ENCODE assay signal across 8 cellular contexts in the genomic region with DNA sequence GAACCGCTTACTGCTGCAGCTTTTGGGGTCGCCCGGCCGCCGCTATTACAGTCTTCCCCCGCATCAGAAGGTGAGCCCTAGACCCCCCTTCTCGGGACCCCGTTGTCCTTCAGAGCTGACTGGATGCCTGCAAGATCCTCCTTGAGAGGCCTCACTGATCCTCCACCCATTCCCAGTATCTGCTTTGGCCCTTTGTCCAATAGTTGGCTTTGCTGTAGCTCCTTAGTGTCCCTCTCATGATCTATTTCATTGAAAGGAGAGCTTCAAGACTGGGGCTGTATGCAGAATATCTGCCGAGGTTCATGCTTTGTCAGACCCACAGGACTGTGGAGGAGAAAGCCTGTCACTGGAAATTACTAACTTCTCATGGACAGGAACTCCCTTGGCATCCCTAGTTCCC. TPM values are rescaled to one million over a fixed set of nuclear protein-coding genes. Genes with fewer than 3 reads are reported as not detected.
DNase-seq lines count a peak whose midpoint lies in the region; ATAC-seq, FAIRE-seq and TF ChIP-seq lines count a peak whose summit lies in the region.

No MANE protein-coding gene starts in this region.

- ATAC-seq in HG03457 (IDR thresholded peaks at IDR 0.05; ENCODE audit: unreplicated experiment): no peak

- H3K4me1 ChIP-seq in A673 (ENCODE audit: insufficient read depth, low read length, poor library complexity, severe bottlenecking): peaks cover 13% of the 10 kb centered on the region
- H3K4me1 ChIP-seq in liver (ENCODE audit: control insufficient read depth in 4 of 4, insufficient read depth in 4 of 4, low read length in 3 of 4): peaks cover 2 to 17% (median 10%) of the 10 kb centered on the region in 4 donors
- peaks cover 0 to 25% (median 11%) of the 10 kb centered on the region in 4 donors for H3K4me1 ChIP-seq in tibial nerve

- DNase-seq in A673 (ENCODE audit: low spot score) (peak; percentile 35), GM12892 (ENCODE audit: insufficient read length) (peak; percentile 9), NB4 (ENCODE audit: low read depth) (peak; percentile 50), choroid plexus epithelial cell (ENCODE audit: low read depth) (peak; percentile 35), tibial nerve (ENCODE audit: low spot score in 2 of 2) (no peak), NCI-H187 treated with DMSO at 0.1 percent for 48 hours (lab: John Stamatoyannopoulos, UW) (no peak)

- TF ChIP-seq POLR2A in GM12892 (IDR thresholded peaks at IDR 0.05; ENCODE audit: low read depth, low read length): no peak
- no peak for TF ChIP-seq POLR2A in NB4 (IDR thresholded peaks at IDR 0.05; ENCODE audit: extremely low read depth, insufficient read length)
- TF ChIP-seq POLR2A in tibial nerve (IDR thresholded peaks at IDR 0.05): no peak

- intact Hi-C loops in A673 (cut with micrococcal nuclease; ENCODE audit: unreplicated experiment): loop anchor here (10.0 kb wide), 1 partner anchor 151 kb away; a partner anchor contains a TSS

- TF ChIP-seq CTCF in A673 (conservative IDR thresholded peaks at IDR 0.05; ENCODE audit: low read depth, low read length) (no peak), NB4 (IDR thresholded peaks at IDR 0.05; ENCODE audit: low read depth, low read length) (no peak), choroid plexus epithelial cell (conservative IDR thresholded peaks at IDR 0.05; ENCODE audit: low read depth, low read length) (no peak), liver (IDR thresholded peaks at IDR 0.05; ENCODE audit: low read depth, low read length, missing input control) (no peak), tibial nerve (IDR thresholded peaks at IDR 0.05) (no peak)

- H3K4me3 ChIP-seq in A673 (ENCODE audit: low read depth, low read length, poor library complexity, severe bottlenecking) (peak overlapping the region; percentile 77), NB4 (ENCODE audit: low read depth, low read length) (peak overlapping the region; percentile 83), choroid plexus epithelial cell (ENCODE audit: low read depth, low read length) (peak overlapping the region; percentile 92), liver (ENCODE audit: low read depth in 1 of 3, low read length in 3 of 3) (peak overlapping the region; percentile 73 to 98 (median 90)), tibial nerve (peak overlapping the region; percentile 81 to 96 (median 93))

- H3K36me3 ChIP-seq in A673 (ENCODE audit: insufficient read depth, low read length, poor library complexity, severe bottlenecking) (peaks cover 30% of the 10 kb centered on the region), liver (ENCODE audit: control insufficient read depth in 4 of 4, insufficient read depth in 3 of 4, low read depth in 1 of 4, low read length in 3 of 4) (peaks cover 10 to 25% (median 21%) of the 10 kb centered on the region in 4 donors), tibial nerve (peaks cover 0 to 46% (median 5%) of the 10 kb centered on the region in 3 donors)

- CTCF ChIA-PET in A673 (lab: Charles Lee): no interaction called here

- under 1% methylated on average over 9 of the region's 9 CpGs for WGBS in liver
- WGBS in tibial nerve, 2 donors: 0% methylated on average over 9 of the region's 9 CpGs

- no peak for TF ChIP-seq RAD21 in liver (IDR thresholded peaks at IDR 0.05)

- H3K27me3 ChIP-seq in A673 (replicated peaks; ENCODE audit: insufficient read depth, low read depth, low read length, poor library complexity) (no peaks in the 10 kb centered on the region), liver (ENCODE audit: control insufficient read depth in 4 of 4, insufficient read depth in 4 of 4, low read length in 3 of 4) (no peaks in the 10 kb centered on the region), tibial nerve (no peaks in the 10 kb centered on the region)

- no peaks in the 10 kb centered on the region for H3K9me3 ChIP-seq in A673 (ENCODE audit: low read depth, low read length, poor library complexity, severe bottlenecking)
- no peaks in the 10 kb centered on the region for H3K9me3 ChIP-seq in liver (ENCODE audit: control insufficient read depth in 4 of 4, low read length in 3 of 4)
- H3K9me3 ChIP-seq in tibial nerve: no peaks in the 10 kb centered on the region

- TF ChIP-seq EP300 in tibial nerve (IDR thresholded peaks at IDR 0.05): no peak

- POLR2A ChIA-PET in A673 (lab: Charles Lee; ENCODE audit: low non-redundant PET): no interaction called here

- no peak for FAIRE-seq in GM12892 (lab: Jason Lieb, UNC)

- H3K27ac ChIP-seq in A673 (ENCODE audit: low read depth, low read length, poor library complexity, severe bottlenecking): peak overlapping the region; percentile 88
- peak overlapping the region; percentile 93 to 98 for H3K27ac ChIP-seq in liver (ENCODE audit: low read depth in 1 of 2, low read length in 2 of 2)
- H3K27ac ChIP-seq in tibial nerve: peak overlapping the region; percentile 89 to 97 (median 93)

- peak overlapping the region; percentile 71 to 77 for H3K9ac ChIP-seq in liver (ENCODE audit: low read depth in 1 of 2, low read length in 2 of 2)

- no TSS peak for BruUV-seq in A673 (replicated peaks; lab: Mats Ljungman, UMichigan)

TF ChIP-seq in liver, 16 proteins besides CTCF, POLR2A, EP300 and RAD21:
- TF ChIP-seq NR2F2 (IDR thresholded peaks at IDR 0.05) (no peak), EGR1 (IDR thresholded peaks at IDR 0.05; ENCODE audit: low read depth in 2 of 2) (no peak), YY1 (IDR thresholded peaks at IDR 0.05) (no peak), FOXA1 (IDR thresholded peaks at IDR 0.05) (no peak), GABPA (IDR thresholded peaks at IDR 0.05 in 1 of 2, conservative IDR thresholded peaks at IDR 0.05 in 1 of 2) (no peak), TAF1 (conservative IDR thresholded peaks at IDR 0.05) (no peak)
- TF ChIP-seq, protein P1, sequence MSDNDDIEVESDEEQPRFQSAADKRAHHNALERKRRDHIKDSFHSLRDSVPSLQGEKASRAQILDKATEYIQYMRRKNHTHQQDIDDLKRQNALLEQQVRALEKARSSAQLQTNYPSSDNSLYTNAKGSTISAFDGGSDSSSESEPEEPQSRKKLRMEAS (IDR thresholded peaks at IDR 0.05): no peak
- TF ChIP-seq, protein P2, sequence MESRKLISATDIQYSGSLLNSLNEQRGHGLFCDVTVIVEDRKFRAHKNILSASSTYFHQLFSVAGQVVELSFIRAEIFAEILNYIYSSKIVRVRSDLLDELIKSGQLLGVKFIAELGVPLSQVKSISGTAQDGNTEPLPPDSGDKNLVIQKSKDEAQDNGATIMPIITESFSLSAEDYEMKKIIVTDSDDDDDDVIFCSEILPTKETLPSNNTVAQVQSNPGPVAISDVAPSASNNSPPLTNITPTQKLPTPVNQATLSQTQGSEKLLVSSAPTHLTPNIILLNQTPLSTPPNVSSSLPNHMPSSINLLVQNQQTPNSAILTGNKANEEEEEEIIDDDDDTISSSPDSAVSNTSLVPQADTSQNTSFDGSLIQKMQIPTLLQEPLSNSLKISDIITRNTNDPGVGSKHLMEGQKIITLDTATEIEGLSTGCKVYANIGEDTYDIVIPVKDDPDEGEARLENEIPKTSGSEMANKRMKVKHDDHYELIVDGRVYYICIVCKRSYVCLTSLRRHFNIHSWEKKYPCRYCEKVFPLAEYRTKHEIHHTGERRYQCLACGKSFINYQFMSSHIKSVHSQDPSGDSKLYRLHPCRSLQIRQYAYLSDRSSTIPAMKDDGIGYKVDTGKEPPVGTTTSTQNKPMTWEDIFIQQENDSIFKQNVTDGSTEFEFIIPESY (IDR thresholded peaks at IDR 0.05): no peak
- TF ChIP-seq, protein P3, sequence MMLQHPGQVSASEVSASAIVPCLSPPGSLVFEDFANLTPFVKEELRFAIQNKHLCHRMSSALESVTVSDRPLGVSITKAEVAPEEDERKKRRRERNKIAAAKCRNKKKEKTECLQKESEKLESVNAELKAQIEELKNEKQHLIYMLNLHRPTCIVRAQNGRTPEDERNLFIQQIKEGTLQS (IDR thresholded peaks at IDR 0.05): no peak

RNA-seq across cellular contexts. Expression of a gene that starts 0.5 kb away (rescaled TPM):
- 90.8 and 94.1 TPM in 2 replicates for total RNA-seq in A673 (2021)
- polyA plus RNA-seq in GM12892 (2012; ENCODE audit: missing spikeins): 35.4 TPM
- 10 to 100 TPM; 15.6 to 16.3 TPM for total RNA-seq in liver
- polyA plus RNA-seq in liver: 10 to 100 TPM in 1 of 2 donors, 1 to 10 TPM in 1; 8.8 to 10.8 TPM
- total RNA-seq in tibial nerve: 10 to 100 TPM; 18.2 to 32.1 (median 19.9) TPM

RNA-seq across cellular contexts. Expression of a gene that starts 48.1 kb away (rescaled TPM):
- total RNA-seq in A673 (2021) (2.8 and 4.3 TPM in 2 replicates), liver (under 1 TPM; 0.25 to 0.42 TPM), tibial nerve (1 to 10 TPM; 2.2 to 7.2 (median 3.8) TPM)
- polyA plus RNA-seq in GM12892 (2012; ENCODE audit: missing spikeins): 1.3 TPM
- under 1 TPM; 0.43 to 0.52 TPM for polyA plus RNA-seq in liver

RNA-seq across cellular contexts. Expression of a gene that starts 48.4 kb away (rescaled TPM):
- total RNA-seq in A673 (2021) (30.4 and 32.8 TPM in 2 replicates), liver (10 to 100 TPM in 1 of 2 donors, 1 to 10 TPM in 1; 7.3 to 11.2 TPM), tibial nerve (10 to 100 TPM; 14.4 to 31.7 (median 17.2) TPM)
- 22.7 TPM for polyA plus RNA-seq in GM12892 (2012; ENCODE audit: missing spikeins)
- polyA plus RNA-seq in liver: 1 to 10 TPM; 5.3 to 7.6 TPM

Comparison
In these comparisons a context has a peak if more than half of its experiments do, and no peak if none do; other contexts are left out.
1. DNase-seq: peak in A673 (single experiment), GM12892 (single experiment), NB4 (single experiment) and choroid plexus epithelial cell (single experiment); none in tibial nerve (0 of 2) and NCI-H187 treated with DMSO at 0.1 percent for 48 hours (single experiment).
2. Peak in every context shown above with its lines, with median percentiles within 50 percentile points of each other: H3K27ac ChIP-seq and H3K4me3 ChIP-seq.